8 cellular contexts compared by ENCODE assay signal in the genomic region with DNA sequence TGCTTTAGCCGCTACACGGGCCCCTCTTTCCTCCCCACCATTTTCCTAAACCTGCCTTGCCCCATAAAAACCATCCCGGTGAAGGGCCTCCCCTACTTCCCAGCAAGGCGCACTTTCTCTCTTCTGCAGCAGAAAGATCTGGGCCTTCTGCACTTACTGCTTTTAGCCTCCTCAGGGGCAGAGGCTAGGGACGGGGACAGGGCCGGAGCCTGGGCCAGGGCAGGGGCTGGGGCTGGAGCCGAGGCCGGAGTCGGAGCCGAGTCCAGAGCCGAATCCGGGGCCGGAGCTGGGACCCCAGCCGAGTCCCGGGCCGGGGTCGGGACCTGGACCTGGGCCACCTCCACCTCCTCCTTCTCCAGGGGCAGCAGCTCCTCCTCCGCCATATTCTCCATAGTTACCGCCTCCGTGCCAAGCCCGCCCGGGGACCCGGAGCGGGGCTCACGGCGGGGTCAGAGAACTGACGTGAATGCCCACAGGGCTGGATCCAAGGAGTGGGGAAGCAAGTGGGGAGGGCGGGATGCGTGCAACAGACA. TPM values are rescaled to one million over a fixed set of nuclear protein-coding genes. Genes with fewer than 3 reads are reported as not detected.
DNase-seq lines count a peak whose midpoint lies in the region; ATAC-seq and TF ChIP-seq lines count a peak whose summit lies in the region.

No MANE protein-coding gene starts in this region.

- intact Hi-C loops in Panc1 (cut with micrococcal nuclease; ENCODE audit: unreplicated experiment) (no loop called here), aorta (cut with DNase I) (loop anchor here (2.0 to 10.0 kb wide), 3 partner anchors 109 to 402 kb away; partner anchors contain the start of genes EDEM3 (in 1 of the 2) and RNF2 (in 1 of the 2))

- ATAC-seq in GM18520 (IDR thresholded peaks at IDR 0.05; ENCODE audit: unreplicated experiment) (peak; percentile 10), HG03039 (IDR thresholded peaks at IDR 0.05; ENCODE audit: unreplicated experiment) (peak; percentile 23), Panc1 (peak; percentile 66), aorta (ENCODE audit: low FRiP score) (peak; percentile 77)

- H3K4me3 ChIP-seq in AG04450 (ENCODE audit: low read depth, low read length) = peak overlapping the region; percentile 76
- peak overlapping the region; percentile 79 to 99 for H3K4me3 ChIP-seq in Panc1 (ENCODE audit: low read depth in 2 of 2, low read length in 2 of 2)
- H3K4me3 ChIP-seq in effector memory CD4-positive, alpha-beta T cell (ENCODE audit: insufficient read depth, low read depth, low read length, poor library complexity, severe bottlenecking) = peak overlapping the region; percentile 85
- H3K4me3 ChIP-seq in mucosa of rectum (ENCODE audit: low read length in 2 of 2) = peak overlapping the region; percentile 85 to 91
- peak overlapping the region; percentile 76 to 85 for H3K4me3 ChIP-seq in aorta (ENCODE audit: low read length in 2 of 2)

- H3K4me1 ChIP-seq in Panc1 (ENCODE audit: control insufficient read depth, insufficient read depth, low read length) (peaks cover 12% of the 10 kb centered on the region), mucosa of rectum (ENCODE audit: control insufficient read depth in 2 of 2, insufficient read depth in 2 of 2, low read length in 2 of 2) (peaks cover 6 to 18% of the 10 kb centered on the region in 2 donors), aorta (ENCODE audit: control insufficient read depth in 1 of 2, insufficient read depth in 2 of 2, low read length in 2 of 2) (peaks cover 0 to 6% of the 10 kb centered on the region in 2 donors)
- H3K4me1 ChIP-seq in effector memory CD4-positive, alpha-beta T cell (ENCODE audit: control insufficient read depth, insufficient read depth, low read length, poor library complexity, severe bottlenecking) = peaks cover 11% of the 10 kb centered on the region

- POLR2A ChIA-PET in AG04450 (lab: Yijun Ruan, JAX) = interaction anchor here (0.5 kb wide), 1 partner anchor 1096 kb away, joined by 3 read pairs; no protein-coding TSS in a partner anchor
- POLR2A ChIA-PET in Panc1 (lab: Charles Lee) = no interaction called here

- no peaks in the 10 kb centered on the region for H3K27me3 ChIP-seq in AG04450 (ENCODE audit: control insufficient read depth, insufficient read depth, low read length)
- H3K27me3 ChIP-seq in Panc1 (ENCODE audit: control insufficient read depth, insufficient read depth, low read length) = no peaks in the 10 kb centered on the region
- no peaks in the 10 kb centered on the region for H3K27me3 ChIP-seq in effector memory CD4-positive, alpha-beta T cell (replicated peaks; ENCODE audit: control insufficient read depth, insufficient read depth, low read length, poor library complexity, severe bottlenecking)
- H3K27me3 ChIP-seq in mucosa of rectum (ENCODE audit: control insufficient read depth in 2 of 2, insufficient read depth in 2 of 2, low read length in 2 of 2) = no peaks in the 10 kb centered on the region
- no peaks in the 10 kb centered on the region for H3K27me3 ChIP-seq in aorta (ENCODE audit: control insufficient read depth in 1 of 2, insufficient read depth in 2 of 2, low read length in 1 of 2)

- H3K27ac ChIP-seq in AG04450 (ENCODE audit: low read depth, low read length) (peak overlapping the region; percentile 97), Panc1 (ENCODE audit: low read length) (peak overlapping the region; percentile 95), mucosa of rectum (ENCODE audit: low read depth in 2 of 2, low read length in 2 of 2) (peak overlapping the region; percentile 98 to 100), aorta (ENCODE audit: low read depth in 1 of 2, low read length in 2 of 2) (peak overlapping the region; percentile 93 to 96)
- peak overlapping the region; percentile 97 for H3K27ac ChIP-seq in effector memory CD4-positive, alpha-beta T cell (ENCODE audit: insufficient read depth, low read length, poor library complexity, severe bottlenecking)

- TF ChIP-seq CTCF in AG04450 (IDR thresholded peaks at IDR 0.05; ENCODE audit: low read depth, low read length) (no peak), Panc1 (IDR thresholded peaks at IDR 0.05) (no peak)

- DNase-seq in AG04450 (ENCODE audit: low read depth, low spot score) = no peak
- DNase-seq in Panc1 (ENCODE audit: low read depth, low spot score) = no peak
- DNase-seq in effector memory CD4-positive, alpha-beta T cell = no peak
- peak in 1 of 2 donors; percentile 88 for DNase-seq in aorta
- no peak for DNase-seq in AG08395 (ENCODE audit: low spot score)

- BruUV-seq in Panc1 (replicated peaks; lab: Mats Ljungman, UMichigan) = TSS peak; percentile 78

- H3K36me3 ChIP-seq in Panc1 (ENCODE audit: control insufficient read depth, insufficient read depth, low read length) = peaks cover 2% of the 10 kb centered on the region; the same call in 1 of the 2 replicates
- no peaks in the 10 kb centered on the region for H3K36me3 ChIP-seq in effector memory CD4-positive, alpha-beta T cell (ENCODE audit: control insufficient read depth, insufficient read depth, low read length)
- no peaks in the 10 kb centered on the region for H3K36me3 ChIP-seq in mucosa of rectum (ENCODE audit: control insufficient read depth in 2 of 2, insufficient read depth in 2 of 2, low read length in 2 of 2)
- H3K36me3 ChIP-seq in aorta (ENCODE audit: control insufficient read depth in 1 of 2, insufficient read depth in 2 of 2, low read length in 1 of 2) = no peaks in the 10 kb centered on the region

- CTCF ChIA-PET in AG04450 (lab: Charles Lee) (interaction anchor here (0.7 to 6.4 kb wide), 3 partner anchors 14 to 192 kb away, joined by 5 to 68 read pairs (median 9); no protein-coding TSS in a partner anchor), Panc1 (lab: Charles Lee) (no interaction called here)

- in situ Hi-C loops in Panc1 (cut with HindIII; ENCODE audit: low pct_unique_long_range_greater_than_20kb, low sequenced_read_pairs) = no loop called here

- 0 to 1% methylated on average over 29 of the region's 29 CpGs for WGBS in aorta, 2 donors

- H3K9me3 ChIP-seq in AG04450 (ENCODE audit: control insufficient read depth, insufficient read depth, low read length) = no peaks in the 10 kb centered on the region; the same call in 1 of the 2 replicates
- H3K9me3 ChIP-seq in Panc1 (ENCODE audit: control insufficient read depth, insufficient read depth, low read depth, low read length) = no peaks in the 10 kb centered on the region
- no peaks in the 10 kb centered on the region for H3K9me3 ChIP-seq in effector memory CD4-positive, alpha-beta T cell (ENCODE audit: control insufficient read depth, low read length)
- no peaks in the 10 kb centered on the region for H3K9me3 ChIP-seq in mucosa of rectum (ENCODE audit: control insufficient read depth in 2 of 2, low read length in 2 of 2)
- no peaks in the 10 kb centered on the region for H3K9me3 ChIP-seq in aorta (ENCODE audit: control insufficient read depth, low read length)

- peak overlapping the region; percentile 95 to 97 for H3K9ac ChIP-seq in mucosa of rectum (ENCODE audit: low read depth in 1 of 2, low read length in 2 of 2)

RNA-seq across cellular contexts. Expression of gene TRMT1L, which starts 0.4 kb away (rescaled TPM):
- polyA plus RNA-seq in AG04450 (2011; rRNA removed) (26.1 and 33.4 TPM in 2 replicates), aorta (1 to 10 TPM; 5.1 to 6.3 TPM)
- polyA minus RNA-seq in AG04450 (2011; rRNA and poly(A)+ RNA removed) = 23.4 and 46.5 TPM in 2 replicates
- total RNA-seq in Panc1 (2021; ENCODE audit: unreplicated experiment) (19.5 TPM), aorta (10 to 100 TPM in 1 of 2 donors, 1 to 10 TPM in 1; 9.6 to 16.9 TPM)
- 8.1 TPM for polyA plus RNA-seq in Panc1 (2012; ENCODE audit: insufficient read length)

RNA-seq across cellular contexts. Expression of gene SWT1, which starts 0.6 kb away (rescaled TPM):
- polyA plus RNA-seq in AG04450 (2011; rRNA removed) (2.9 and 3.6 TPM in 2 replicates), aorta (1 to 10 TPM; 2.5 to 3.0 TPM)
- 1.4 and 2.7 TPM in 2 replicates for polyA minus RNA-seq in AG04450 (2011; rRNA and poly(A)+ RNA removed)
- total RNA-seq in Panc1 (2021; ENCODE audit: unreplicated experiment) (2.1 TPM), aorta (1 to 10 TPM; 6.9 to 7.8 TPM)
- polyA plus RNA-seq in Panc1 (2012; ENCODE audit: insufficient read length) = 1.3 TPM

Comparison
In these comparisons a context has a peak if more than half of its experiments do, and no peak if none do; other contexts are left out.
1. ATAC-seq: peak in every context shown above with its lines; median percentile 77 in aorta; 66 in Panc1; 23 in HG03039; 10 in GM18520.